ENCODE assay signal across 2 cellular contexts in the genomic region with DNA sequence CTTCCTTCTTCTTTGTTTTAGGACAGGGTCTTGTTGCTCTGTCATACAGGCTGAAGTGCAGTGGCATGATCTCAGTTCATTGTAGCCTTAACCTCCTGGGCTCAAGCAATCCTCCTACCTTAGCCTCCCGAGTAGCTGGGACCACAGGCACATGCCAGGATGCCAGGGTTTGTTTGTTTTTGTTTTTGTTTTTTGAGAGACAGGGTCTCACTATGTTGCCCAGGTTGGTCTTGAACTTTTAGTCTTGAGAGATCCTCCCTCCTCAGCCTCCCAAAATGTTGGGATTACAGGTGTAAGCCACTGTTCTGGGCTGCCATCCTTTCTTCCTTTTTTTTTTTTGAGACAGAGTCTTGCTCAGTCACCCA.
TF ChIP-seq lines count a peak whose summit lies in the region.

No MANE protein-coding gene starts in this region.

TF ChIP-seq in A549, 52 proteins besides CTCF, POLR2A, EP300 and RAD21:
- TF ChIP-seq ZC3H11A (IDR thresholded peaks at IDR 0.05) (no peak), TP53 (CRISPR knock-in tag; IDR thresholded peaks at IDR 0.05) (no peak)

TF ChIP-seq in HepG2, 621 proteins besides CTCF, POLR2A, EP300 and RAD21:
- no peak for TF ChIP-seq CBX2 (IDR thresholded peaks at IDR 0.05; ENCODE audit: low read depth, low read length)
- no peak for TF ChIP-seq CBX2 (CRISPR knock-in tag; IDR thresholded peaks at IDR 0.05; ENCODE audit: low read depth)
- 0 out of 2 replicates have a peak, but pooled peaks have one; percentile 58 for TF ChIP-seq ZNF121 (CRISPR knock-in tag; IDR thresholded peaks at IDR 0.05)
- TF ChIP-seq, protein P1, sequence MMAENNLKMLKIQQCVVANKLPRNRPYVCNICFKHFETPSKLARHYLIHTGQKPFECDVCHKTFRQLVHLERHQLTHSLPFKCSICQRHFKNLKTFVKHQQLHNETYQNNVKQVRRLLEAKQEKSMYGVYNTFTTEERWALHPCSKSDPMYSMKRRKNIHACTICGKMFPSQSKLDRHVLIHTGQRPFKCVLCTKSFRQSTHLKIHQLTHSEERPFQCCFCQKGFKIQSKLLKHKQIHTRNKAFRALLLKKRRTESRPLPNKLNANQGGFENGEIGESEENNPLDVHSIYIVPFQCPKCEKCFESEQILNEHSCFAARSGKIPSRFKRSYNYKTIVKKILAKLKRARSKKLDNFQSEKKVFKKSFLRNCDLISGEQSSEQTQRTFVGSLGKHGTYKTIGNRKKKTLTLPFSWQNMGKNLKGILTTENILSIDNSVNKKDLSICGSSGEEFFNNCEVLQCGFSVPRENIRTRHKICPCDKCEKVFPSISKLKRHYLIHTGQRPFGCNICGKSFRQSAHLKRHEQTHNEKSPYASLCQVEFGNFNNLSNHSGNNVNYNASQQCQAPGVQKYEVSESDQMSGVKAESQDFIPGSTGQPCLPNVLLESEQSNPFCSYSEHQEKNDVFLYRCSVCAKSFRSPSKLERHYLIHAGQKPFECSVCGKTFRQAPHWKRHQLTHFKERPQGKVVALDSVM (CRISPR knock-in tag; IDR thresholded peaks at IDR 0.05), result peak; percentile 63; the same call in 1 of the 2 replicates
TF ChIP-seq in HepG2: peak in this region for 2.
